ENCODE assay signal across 8 cellular contexts in genomic region chr2:86518498-86518897, GRCh38. TPM values are rescaled to one million over a fixed set of nuclear protein-coding genes. Genes with fewer than 3 reads are reported as not detected.
DNase-seq lines count a peak whose midpoint lies in the region; ATAC-seq and TF ChIP-seq lines count a peak whose summit lies in the region.

No MANE protein-coding gene starts in this region.

- intact Hi-C loops in left ventricle myocardium inferior (cut with micrococcal nuclease) = no loop called here

- H2AFZ ChIP-seq in GM23338 = no peak overlapping the region

- H3K4me1 ChIP-seq in GM23338 (ENCODE audit: insufficient read depth) (no peaks in the 10 kb centered on the region), left ventricle myocardium inferior (peaks cover 15% of the 10 kb centered on the region)

- H3K27ac Mint-ChIP-seq in GM23338 (no peak overlapping the region), nephron progenitor cell (no peak overlapping the region)

- H3K79me2 ChIP-seq in GM23338 (replicated peaks; ENCODE audit: insufficient read depth) = no peaks in the 10 kb centered on the region

- DNase-seq in AG08395 (ENCODE audit: low spot score) (peak; percentile 10), GM23338 (ENCODE audit: low spot score) (peak; percentile 65), left ventricle myocardium inferior (no peak), stromal cell of bone marrow (ENCODE audit: low read depth) (peak; percentile 9), nephron progenitor cell (no peak)
- DNase-seq in activated CD4-positive, alpha-beta T cell treated with anti-CD3 and anti-CD28 coated beads, Interleukin-2, amount 50 U/mL, for 4 hours = peak; percentile 10 to 11

- peak; percentile 65 to 66 for TF ChIP-seq CTCF in GM23338 (conservative IDR thresholded peaks at IDR 0.05; ENCODE audit: low read depth in 2 of 2)
- TF ChIP-seq CTCF in left ventricle myocardium inferior (IDR thresholded peaks at IDR 0.05; ENCODE audit: borderline replicate concordance) = peak; percentile 60
- TF ChIP-seq CTCF in nephron progenitor cell (IDR thresholded peaks at IDR 0.05) = no peak

- H3K36me3 Mint-ChIP-seq in GM23338 (ENCODE audit: low read depth) = peaks cover 5% of the 10 kb centered on the region; the same call in 2 of the 3 replicates
- H3K36me3 Mint-ChIP-seq in nephron progenitor cell (ENCODE audit: low read depth) = peaks cover 11% of the 10 kb centered on the region

- no peaks in the 10 kb centered on the region for H3K27me3 Mint-ChIP-seq in GM23338 (ENCODE audit: insufficient read depth, low read depth, poor library complexity)
- H3K27me3 Mint-ChIP-seq in nephron progenitor cell (ENCODE audit: low read depth, poor library complexity) = no peaks in the 10 kb centered on the region

- H3K9me2 ChIP-seq in GM23338 (ENCODE audit: insufficient read depth) = no peaks in the 10 kb centered on the region

- H3K36me3 ChIP-seq in GM23338 (ENCODE audit: insufficient read depth) (peaks cover 5% of the 10 kb centered on the region; the same call in 1 of the 2 replicates), left ventricle myocardium inferior (peaks cover 11% of the 10 kb centered on the region)

- no peak overlapping the region for H3K4me2 ChIP-seq in GM23338

- H3K9me3 ChIP-seq in left ventricle myocardium inferior (replicated peaks) = peaks cover 13% of the 10 kb centered on the region

- ATAC-seq in GM23338 (peak; percentile 78), HG02970 (IDR thresholded peaks at IDR 0.05; ENCODE audit: low FRiP score, unreplicated experiment) (no peak), GM18517 (IDR thresholded peaks at IDR 0.05; ENCODE audit: unreplicated experiment) (no peak)

- no peaks in the 10 kb centered on the region for H3F3A ChIP-seq in GM23338 (replicated peaks; ENCODE audit: low read depth)

- H3K4me1 Mint-ChIP-seq in GM23338 (no peaks in the 10 kb centered on the region), nephron progenitor cell (no peaks in the 10 kb centered on the region)

- H3K27ac ChIP-seq in GM23338 (ENCODE audit: low read depth) (no peak overlapping the region), left ventricle myocardium inferior (replicated peaks) (no peak overlapping the region)

- H3K4me3 ChIP-seq in GM23338 (no peak overlapping the region), left ventricle myocardium inferior (no peak overlapping the region)

- no peaks in the 10 kb centered on the region for H3K27me3 ChIP-seq in GM23338 (ENCODE audit: insufficient read depth)
- no peaks in the 10 kb centered on the region for H3K27me3 ChIP-seq in left ventricle myocardium inferior (ENCODE audit: low read depth)

- H3K4me3 Mint-ChIP-seq in GM23338 (no peak overlapping the region), nephron progenitor cell (no peak overlapping the region)

- H3K9me3 Mint-ChIP-seq in GM23338 = peaks cover 5% of the 10 kb centered on the region
- H3K9me3 Mint-ChIP-seq in nephron progenitor cell = no peaks in the 10 kb centered on the region

- H4K20me1 ChIP-seq in GM23338 (replicated peaks; ENCODE audit: insufficient read depth) = no peaks in the 10 kb centered on the region

TF ChIP-seq in GM23338, 12 proteins besides CTCF, POLR2A, EP300 and RAD21 (continues in another document):
- no peak for TF ChIP-seq REST (IDR thresholded peaks at IDR 0.05; ENCODE audit: unreplicated experiment)
- no peak for TF ChIP-seq STAT1 (IDR thresholded peaks at IDR 0.05; ENCODE audit: unreplicated experiment)
- TF ChIP-seq EZH2 (IDR thresholded peaks at IDR 0.05; ENCODE audit: low read depth, unreplicated experiment) = no peak
- no peak for TF ChIP-seq ZNF114 (CRISPR knock-in tag; IDR thresholded peaks at IDR 0.05)
- TF ChIP-seq NANOG (IDR thresholded peaks at IDR 0.05; ENCODE audit: borderline replicate concordance) = no peak
- TF ChIP-seq ETS1 (IDR thresholded peaks at IDR 0.05) = no peak
- TF ChIP-seq ZNF331 (CRISPR knock-in tag; IDR thresholded peaks at IDR 0.05; ENCODE audit: low read depth) = no peak
- no peak for TF ChIP-seq POLR2AphosphoS5 (IDR thresholded peaks at IDR 0.05; ENCODE audit: low read depth)
- no peak for TF ChIP-seq JUNB (IDR thresholded peaks at IDR 0.05; ENCODE audit: unreplicated experiment)
- no peak for TF ChIP-seq CREB1 (CRISPR knock-in tag; IDR thresholded peaks at IDR 0.05; ENCODE audit: low read depth)
- TF ChIP-seq EZH2phosphoT487 (IDR thresholded peaks at IDR 0.05; ENCODE audit: unreplicated experiment) = no peak

RNA-seq across cellular contexts. Expression of gene CHMP3, which starts 44.7 kb away (rescaled TPM):
- total RNA-seq in GM23338 (2014; rRNA removed; shearing (Covaris generic)) = 12.9 and 15.6 TPM in 2 replicates
- 15.5 and 16.3 TPM in 2 replicates for polyA plus RNA-seq in GM23338 (2016; fragmentation: Nextera tagmentation; extraction: Ambion mirVana)
- total RNA-seq in left ventricle myocardium inferior = 149 TPM

Comparison
In these comparisons a context has a peak if more than half of its experiments do, and no peak if none do; other contexts are left out.
1. DNase-seq: peak in AG08395 (single experiment), GM23338 (single experiment), activated CD4-positive, alpha-beta T cell treated with anti-CD3 and anti-CD28 coated beads, Interleukin-2, amount 50 U/mL, for 4 hours (2 of 2) and stromal cell of bone marrow (single experiment); none in left ventricle myocardium inferior (single experiment) and nephron progenitor cell (single experiment).